Comparison of ENCODE assay signal across 8 cellular contexts in the genomic region with DNA sequence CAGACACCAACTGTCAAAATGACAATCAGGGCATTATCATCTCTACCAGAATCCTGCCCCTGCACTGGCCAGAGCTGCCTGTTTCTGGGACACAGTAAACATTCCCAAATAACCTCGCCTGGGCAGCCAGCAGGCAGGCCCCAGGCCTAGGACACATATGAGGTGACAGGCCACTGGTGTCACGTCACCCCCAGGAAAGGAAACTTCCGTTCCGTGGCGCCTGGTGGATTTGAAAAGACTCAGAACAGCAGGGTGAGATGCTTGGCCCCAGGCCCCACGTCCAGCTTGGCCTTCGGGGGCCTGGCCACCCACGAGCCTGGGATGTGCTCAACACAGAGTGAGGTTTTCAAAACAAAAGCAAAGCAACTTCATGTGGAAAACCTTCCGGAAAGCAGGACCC. TPM values are rescaled to one million over a fixed set of nuclear protein-coding genes. Genes with fewer than 3 reads are reported as not detected.
A peak's percentile ranks its signal among the peaks of the same experiment; 100 is the strongest.
DNase-seq lines count a peak whose midpoint lies in the region; ATAC-seq and TF ChIP-seq lines count a peak whose summit lies in the region.

No MANE protein-coding gene starts in this region.

- H3K27me3 Mint-ChIP-seq in activated naive CD8-positive, alpha-beta T cell treated with anti-CD3 and anti-CD28 coated beads, Interleukin-2, amount 50 U/mL, for 24 hours, result no peaks in the 10 kb centered on the region

- TF ChIP-seq CTCF in lower lobe of right lung (IDR thresholded peaks at IDR 0.05) (no peak), tibial artery (IDR thresholded peaks at IDR 0.05) (no peak)

- H3K9me3 Mint-ChIP-seq in activated naive CD8-positive, alpha-beta T cell treated with anti-CD3 and anti-CD28 coated beads, Interleukin-2, amount 50 U/mL, for 24 hours, result no peaks in the 10 kb centered on the region

- H3K4me1 Mint-ChIP-seq in activated naive CD8-positive, alpha-beta T cell treated with anti-CD3 and anti-CD28 coated beads, Interleukin-2, amount 50 U/mL, for 24 hours, result peaks cover 79% of the 10 kb centered on the region

- peak; percentile 76 for DNase-seq in activated CD8-positive, alpha-beta memory T cell treated with anti-CD3 and anti-CD28 coated beads for 24 hours
- no peak for DNase-seq in activated CD8-positive, alpha-beta memory T cell treated with anti-CD3 and anti-CD28 coated beads, Interleukin-2, amount 50 U/mL, for 48 hours
- peak; percentile 52 for DNase-seq in activated naive CD8-positive, alpha-beta T cell treated with anti-CD3 and anti-CD28 coated beads, Interleukin-2, amount 50 U/mL, for 24 hours
- DNase-seq in lower lobe of right lung (no peak), tibial artery (peak in 1 of 2 donors; percentile 30), SJCRH30 (no peak)

- H3K4me3 Mint-ChIP-seq in activated naive CD8-positive, alpha-beta T cell treated with anti-CD3 and anti-CD28 coated beads, Interleukin-2, amount 50 U/mL, for 24 hours, result peak overlapping the region; percentile 96

- peak; percentile 12 for ATAC-seq in activated naive CD8-positive, alpha-beta T cell treated with anti-CD3 and anti-CD28 coated beads, Interleukin-2, amount 50 U/mL, for 24 hours
- ATAC-seq in lower lobe of right lung, result no peak
- no peak for ATAC-seq in GM18858 (IDR thresholded peaks at IDR 0.05; ENCODE audit: unreplicated experiment)
- ATAC-seq in GM18517 (IDR thresholded peaks at IDR 0.05; ENCODE audit: unreplicated experiment), result no peak

- peak overlapping the region; percentile 65 for H3K4me3 ChIP-seq in lower lobe of right lung
- peak overlapping the region; percentile 63 to 84 for H3K4me3 ChIP-seq in tibial artery
- H3K4me3 ChIP-seq in SJCRH30, result no peak overlapping the region

- intact Hi-C loops in lower lobe of right lung (cut with DNase I) (no loop called here), tibial artery (cut with DNase I; ENCODE audit: low total_unique reads) (no loop called here)

- H3K27ac Mint-ChIP-seq in activated naive CD8-positive, alpha-beta T cell treated with anti-CD3 and anti-CD28 coated beads, Interleukin-2, amount 50 U/mL, for 24 hours, result peak overlapping the region; percentile 93

- H3K9me3 ChIP-seq in lower lobe of right lung, result no peaks in the 10 kb centered on the region
- no peaks in the 10 kb centered on the region for H3K9me3 ChIP-seq in tibial artery
- no peaks in the 10 kb centered on the region for H3K9me3 ChIP-seq in SJCRH30 (replicated peaks)

- H3K4me1 ChIP-seq in lower lobe of right lung, result peaks cover 34% of the 10 kb centered on the region
- peaks cover 0 to 16% (median 4%) of the 10 kb centered on the region in 4 donors for H3K4me1 ChIP-seq in tibial artery
- no peaks in the 10 kb centered on the region for H3K4me1 ChIP-seq in SJCRH30

- peaks cover 22% of the 10 kb centered on the region for H3K36me3 Mint-ChIP-seq in activated naive CD8-positive, alpha-beta T cell treated with anti-CD3 and anti-CD28 coated beads, Interleukin-2, amount 50 U/mL, for 24 hours (ENCODE audit: low read depth)

- H3K27me3 ChIP-seq in lower lobe of right lung (ENCODE audit: low read depth) (no peaks in the 10 kb centered on the region), tibial artery (no peaks in the 10 kb centered on the region), SJCRH30 (peaks cover 15% of the 10 kb centered on the region; the same call in 1 of the 2 replicates)

- H3K36me3 ChIP-seq in lower lobe of right lung (no peaks in the 10 kb centered on the region), tibial artery (no peaks in the 10 kb centered on the region), SJCRH30 (no peaks in the 10 kb centered on the region)

- H3K27ac ChIP-seq in lower lobe of right lung (peak overlapping the region; percentile 73), tibial artery (peak overlapping the region in 1 of 2 donors; percentile 57), SJCRH30 (no peak overlapping the region)

RNA-seq across cellular contexts. Expression of a gene that starts 1.3 kb away (rescaled TPM):
- 49.9 TPM for total RNA-seq in lower lobe of right lung
- 0.08 TPM in 1 of 2 replicates, not detected in the other for total RNA-seq in SJCRH30 (2014; rRNA removed; shearing (Covaris generic))

Comparison
In these comparisons a context has a peak if more than half of its experiments do, and no peak if none do; other contexts are left out.
1. DNase-seq: peak in activated CD8-positive, alpha-beta memory T cell treated with anti-CD3 and anti-CD28 coated beads for 24 hours (single experiment) and activated naive CD8-positive, alpha-beta T cell treated with anti-CD3 and anti-CD28 coated beads, Interleukin-2, amount 50 U/mL, for 24 hours (single experiment); none in activated CD8-positive, alpha-beta memory T cell treated with anti-CD3 and anti-CD28 coated beads, Interleukin-2, amount 50 U/mL, for 48 hours (single experiment), lower lobe of right lung (single experiment) and SJCRH30 (0 of 2).
2. RNA of a gene that starts 1.3 kb away (total RNA-seq): 49.9 TPM in lower lobe of right lung (single experiment); 0.08 TPM in SJCRH30; every median in the first group is over 10 times any median in the second.